ENCODE assay signal across 1 cellular context in the genomic region with DNA sequence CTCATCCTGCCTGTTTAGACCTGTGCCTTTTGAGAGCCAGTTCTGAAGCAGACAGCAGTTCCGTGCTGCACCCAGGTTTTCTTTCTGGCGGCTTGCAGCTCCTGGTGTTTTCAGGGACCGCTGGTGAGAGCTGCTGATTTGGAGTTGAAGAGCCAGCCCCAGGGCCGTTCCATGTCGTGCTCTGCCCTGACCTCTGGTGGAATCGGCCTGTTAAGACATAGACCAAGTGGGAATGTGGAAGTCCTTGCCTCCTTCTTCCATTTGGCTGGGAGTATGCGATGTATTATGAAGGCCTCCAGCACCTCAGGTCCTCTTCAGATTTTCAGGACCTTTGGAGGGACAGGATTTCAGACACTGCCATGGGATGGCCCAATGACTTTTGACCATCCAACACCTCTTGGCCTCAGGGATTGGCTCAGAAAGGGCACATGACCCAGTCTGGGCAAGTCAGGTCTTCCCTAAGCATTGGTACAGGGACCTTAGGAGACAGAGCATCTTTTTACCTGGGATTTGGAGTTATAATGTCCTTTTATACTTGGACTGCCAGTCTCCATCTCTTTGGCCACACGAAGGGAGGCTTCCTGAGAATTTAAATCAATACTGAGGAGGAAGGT.
TF ChIP-seq lines count a peak whose summit lies in the region.

No MANE protein-coding gene starts in this region.

TF ChIP-seq in SK-N-SH treated with all-trans-retinoic acid at 6 μM for 48 hours, 23 proteins besides CTCF, POLR2A, EP300 and RAD21 (continued from another document):
- TF ChIP-seq, protein P1, sequence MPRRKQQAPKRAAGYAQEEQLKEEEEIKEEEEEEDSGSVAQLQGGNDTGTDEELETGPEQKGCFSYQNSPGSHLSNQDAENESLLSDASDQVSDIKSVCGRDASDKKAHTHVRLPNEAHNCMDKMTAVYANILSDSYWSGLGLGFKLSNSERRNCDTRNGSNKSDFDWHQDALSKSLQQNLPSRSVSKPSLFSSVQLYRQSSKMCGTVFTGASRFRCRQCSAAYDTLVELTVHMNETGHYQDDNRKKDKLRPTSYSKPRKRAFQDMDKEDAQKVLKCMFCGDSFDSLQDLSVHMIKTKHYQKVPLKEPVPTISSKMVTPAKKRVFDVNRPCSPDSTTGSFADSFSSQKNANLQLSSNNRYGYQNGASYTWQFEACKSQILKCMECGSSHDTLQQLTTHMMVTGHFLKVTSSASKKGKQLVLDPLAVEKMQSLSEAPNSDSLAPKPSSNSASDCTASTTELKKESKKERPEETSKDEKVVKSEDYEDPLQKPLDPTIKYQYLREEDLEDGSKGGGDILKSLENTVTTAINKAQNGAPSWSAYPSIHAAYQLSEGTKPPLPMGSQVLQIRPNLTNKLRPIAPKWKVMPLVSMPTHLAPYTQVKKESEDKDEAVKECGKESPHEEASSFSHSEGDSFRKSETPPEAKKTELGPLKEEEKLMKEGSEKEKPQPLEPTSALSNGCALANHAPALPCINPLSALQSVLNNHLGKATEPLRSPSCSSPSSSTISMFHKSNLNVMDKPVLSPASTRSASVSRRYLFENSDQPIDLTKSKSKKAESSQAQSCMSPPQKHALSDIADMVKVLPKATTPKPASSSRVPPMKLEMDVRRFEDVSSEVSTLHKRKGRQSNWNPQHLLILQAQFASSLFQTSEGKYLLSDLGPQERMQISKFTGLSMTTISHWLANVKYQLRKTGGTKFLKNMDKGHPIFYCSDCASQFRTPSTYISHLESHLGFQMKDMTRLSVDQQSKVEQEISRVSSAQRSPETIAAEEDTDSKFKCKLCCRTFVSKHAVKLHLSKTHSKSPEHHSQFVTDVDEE (CRISPR knock-in tag; IDR thresholded peaks at IDR 0.05): no peak
- no peak for TF ChIP-seq ZFP3 (CRISPR knock-in tag; IDR thresholded peaks at IDR 0.05)
- no peak for TF ChIP-seq ZNF70 (CRISPR knock-in tag; IDR thresholded peaks at IDR 0.05)
- no peak for TF ChIP-seq RARB (CRISPR knock-in tag; IDR thresholded peaks at IDR 0.05)
- no peak for TF ChIP-seq TCF4 (CRISPR knock-in tag; IDR thresholded peaks at IDR 0.05; ENCODE audit: borderline replicate concordance)
- no peak for TF ChIP-seq TOX (CRISPR knock-in tag; IDR thresholded peaks at IDR 0.05; ENCODE audit: borderline replicate concordance)
